Comparison of ENCODE assay signal across 19 cellular contexts in the genomic region with DNA sequence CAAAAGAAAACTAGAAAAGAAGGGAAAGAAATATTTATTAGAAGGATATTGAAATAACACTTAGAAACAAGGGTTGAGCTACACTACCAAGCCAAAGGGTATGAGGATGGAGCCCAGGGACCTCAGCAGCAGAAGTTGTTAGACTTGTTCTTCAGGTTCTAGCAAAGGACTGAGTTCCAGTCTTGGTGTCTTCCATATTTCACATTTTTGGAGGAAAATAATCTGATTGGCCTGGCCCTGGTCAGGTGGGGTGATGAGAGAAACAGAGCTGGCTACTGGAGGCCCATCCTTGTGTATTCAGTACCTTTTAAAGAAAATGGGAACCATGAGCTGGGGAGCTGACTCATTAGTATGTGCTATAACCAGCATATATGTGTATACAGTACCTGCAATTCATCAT. TPM values are rescaled to one million over a fixed set of nuclear protein-coding genes. Genes with fewer than 3 reads are reported as not detected.
DNase-seq lines count a peak whose midpoint lies in the region; ATAC-seq, FAIRE-seq and TF ChIP-seq lines count a peak whose summit lies in the region.
"Had no signal": no experiment of that assay in that cellular context is flagged by ENCODE, and none has a peak within 500 bp of the region (broad histone marks: within the 10 kb centered on the region; RNA-seq: fewer than 3 reads in every experiment).

No MANE protein-coding gene starts in this region.

- H3K4me2 ChIP-seq in GM12878 (ENCODE audit: control insufficient read depth, insufficient read depth) (no peak overlapping the region), keratinocyte (ENCODE audit: control insufficient read depth, extremely low read depth, insufficient read depth, low read depth, low read length) (peak overlapping the region; percentile 32)

- no TSS peak for BruUV-seq in GM12878 (replicated peaks; lab: Mats Ljungman, UMichigan)

- dilution Hi-C loops in keratinocyte (cut with MboI; ENCODE audit: extremely low pct_ligation_motif_present, low sequenced_read_pairs): no loop called here

- in situ Hi-C loops in GM12878 (cut with MboI): no loop called here

- no peaks in the 10 kb centered on the region for H3K9me3 ChIP-seq in left ventricle myocardium inferior (replicated peaks)
- H3K9me3 ChIP-seq in GM12878 (replicated peaks; ENCODE audit: control insufficient read depth, insufficient read depth, low read length): no peaks in the 10 kb centered on the region; the same call in 2 of the 3 replicates
- H3K9me3 ChIP-seq in keratinocyte (ENCODE audit: control insufficient read depth, low read depth, low read length): no peaks in the 10 kb centered on the region
- H3K9me3 ChIP-seq in tibial artery: no peaks in the 10 kb centered on the region
- H3K9me3 ChIP-seq: sigmoid colon, upper lobe of right lung had no signal

- no peak for TF ChIP-seq POLR2A in GM12878 (IDR thresholded peaks at IDR 0.05; ENCODE audit: low read depth, low read length)

- peak overlapping the region; percentile 29 for H3K27ac ChIP-seq in left ventricle myocardium inferior (replicated peaks)
- no peak overlapping the region for H3K27ac ChIP-seq in GM12878 (ENCODE audit: control insufficient read depth, insufficient read depth)
- no peak overlapping the region for H3K27ac ChIP-seq in keratinocyte (ENCODE audit: control insufficient read depth, insufficient read depth, low read length)
- no peak overlapping the region for H3K27ac ChIP-seq in tibial artery
- H3K27ac ChIP-seq: sigmoid colon, upper lobe of right lung had no signal

- H2AFZ ChIP-seq in GM12878 (ENCODE audit: control insufficient read depth, low read depth, low read length) (no peak overlapping the region), keratinocyte (ENCODE audit: control insufficient read depth, low read length) (no peak overlapping the region)

- H3K4me3 ChIP-seq in left ventricle myocardium inferior: no peak overlapping the region
- H3K4me3 ChIP-seq in GM12878: no peak overlapping the region
- no peak overlapping the region for H3K4me3 ChIP-seq in keratinocyte (ENCODE audit: control insufficient read depth in 2 of 3, extremely low read depth in 1 of 3, insufficient read depth in 2 of 3, low read depth in 1 of 3, low read length in 3 of 3)
- no peak overlapping the region for H3K4me3 ChIP-seq in tibial artery
- H3K4me3 ChIP-seq: sigmoid colon, upper lobe of right lung had no signal

- SMC1A ChIA-PET in GM12878 (lab: Charles Lee; ENCODE audit: uncharacterized antibody, unreplicated experiment): interaction anchor here (1.1 to 2.1 kb wide), 7 partner anchors 12 to 177 kb away, joined by 3 to 5 read pairs (median 4); a partner anchor contains a TSS

- intact Hi-C loops in left ventricle myocardium inferior (cut with micrococcal nuclease) (no loop called here), Right ventricle myocardium superior (cut with DNase I) (no loop called here), GM12878 (cut with micrococcal nuclease; ENCODE audit: unreplicated experiment) (no loop called here), tibial artery (cut with DNase I; ENCODE audit: low total_unique reads) (no loop called here)

- FAIRE-seq in GM12878 (lab: Jason Lieb, UNC) (no peak), keratinocyte (lab: Jason Lieb, UNC) (no peak)
- FAIRE-seq: endothelial cell of umbilical vein, islet of Langerhans, TTC549 had no signal

- H3K79me2 ChIP-seq in GM12878 (ENCODE audit: control insufficient read depth, insufficient read depth, low read length) (peaks cover 96% of the 10 kb centered on the region), keratinocyte (ENCODE audit: control insufficient read depth, insufficient read depth, low read length) (peaks cover 96% of the 10 kb centered on the region)

- peaks cover 95% of the 10 kb centered on the region for H3K4me1 ChIP-seq in left ventricle myocardium inferior
- peaks cover 10% of the 10 kb centered on the region for H3K4me1 ChIP-seq in GM12878 (ENCODE audit: control insufficient read depth, insufficient read depth, low read length)
- H3K4me1 ChIP-seq in keratinocyte (ENCODE audit: control insufficient read depth, extremely low read depth, insufficient read depth, low read length): peaks cover 28% of the 10 kb centered on the region
- peaks cover 0 to 56% (median 24%) of the 10 kb centered on the region in 4 donors for H3K4me1 ChIP-seq in tibial artery

- TF ChIP-seq EP300 in GM12878 (IDR thresholded peaks at IDR 0.05; ENCODE audit: borderline replicate concordance in 1 of 2, control insufficient read depth in 1 of 2, low read depth in 2 of 2, low read length in 2 of 2): no peak

- POLR2A ChIA-PET in GM12878 (lab: Charles Lee): interaction anchor here (1.3 kb wide), 1 partner anchor 69 kb away, joined by 4 read pairs; no protein-coding TSS in a partner anchor

- H3K27me3 ChIP-seq in left ventricle myocardium inferior (ENCODE audit: low read depth) (no peaks in the 10 kb centered on the region), GM12878 (replicated peaks in 1 of 2; ENCODE audit: control insufficient read depth in 2 of 2, insufficient read depth in 2 of 2, low read length in 1 of 2) (no peaks in the 10 kb centered on the region), keratinocyte (ENCODE audit: control insufficient read depth, extremely low read depth, insufficient read depth, low read length) (no peaks in the 10 kb centered on the region), tibial artery (no peaks in the 10 kb centered on the region)
- H3K27me3 ChIP-seq: sigmoid colon, upper lobe of right lung had no signal

- no peak for TF ChIP-seq RAD21 in GM12878 (IDR thresholded peaks at IDR 0.05; ENCODE audit: insufficient read depth, low read depth, low read length)

- peaks cover 6% of the 10 kb centered on the region for H3K9me1 ChIP-seq in keratinocyte (ENCODE audit: control insufficient read depth, extremely low read depth, insufficient read depth, low read length)

- H3K36me3 ChIP-seq in left ventricle myocardium inferior (no peaks in the 10 kb centered on the region), GM12878 (ENCODE audit: control insufficient read depth in 2 of 2, insufficient read depth in 2 of 2, low read length in 1 of 2) (no peaks in the 10 kb centered on the region; a peak in 2 of 4 replicates), keratinocyte (ENCODE audit: control insufficient read depth in 2 of 2, extremely low read depth in 1 of 2, insufficient read depth in 2 of 2, low read length in 2 of 2) (peaks cover 0 to 2% of the 10 kb centered on the region in 2 experiments), tibial artery (no peaks in the 10 kb centered on the region)
- H3K36me3 ChIP-seq: sigmoid colon, upper lobe of right lung had no signal

- H3K9ac ChIP-seq in GM12878 (ENCODE audit: control insufficient read depth, insufficient read depth, low read length) (no peak overlapping the region), keratinocyte (ENCODE audit: control insufficient read depth, extremely low read depth, insufficient read depth, low read length) (no peak overlapping the region)

- RAD21 ChIA-PET in GM12878 (lab: Charles Lee; ENCODE audit: unreplicated experiment): interaction anchor here (1.4 kb wide), 2 partner anchors 9 to 31 kb away, joined by 4 to 6 read pairs; no protein-coding TSS in a partner anchor

- CTCF ChIA-PET in GM12878 (lab: Yijun Ruan, JAX): interaction anchor here (0.8 to 3.7 kb wide), 5 partner anchors 11 to 78 kb away, joined by 3 to 15 read pairs (median 3); no protein-coding TSS in a partner anchor

- TF ChIP-seq CTCF in left ventricle myocardium inferior (IDR thresholded peaks at IDR 0.05; ENCODE audit: borderline replicate concordance) (no peak), GM12878 (IDR thresholded peaks at IDR 0.05 in 2 of 3, conservative IDR thresholded peaks at IDR 0.05 in 1 of 3; ENCODE audit: control insufficient read depth in 2 of 3, extremely low read depth in 1 of 3, insufficient read depth in 1 of 3, low read depth in 3 of 3, low read length in 3 of 3) (no peak), keratinocyte (optimal IDR thresholded peaks at IDR 0.05 in 1 of 3, IDR thresholded peaks at IDR 0.05 in 1 of 3, conservative IDR thresholded peaks at IDR 0.05 in 1 of 3; ENCODE audit: extremely low read depth in 1 of 3, insufficient read depth in 2 of 3, low read length in 3 of 3) (no peak), tibial artery (IDR thresholded peaks at IDR 0.05) (no peak)

- DNase-seq in left ventricle myocardium inferior (no peak), Right ventricle myocardium superior (no peak), GM12878 (ENCODE audit: low read depth, low spot score) (no peak), keratinocyte (ENCODE audit: low read depth, low spot score) (no peak), GDM1 (lab: John Stamatoyannopoulos, UW) (no peak), tibial artery (no peak)
- DNase-seq: activated CD4-positive, alpha-beta memory T cell treated with anti-CD3 and anti-CD28 coated beads for 36 hours; activated T-cell treated with anti-CD3 and anti-CD28 coated beads, Interleukin-2, amount 50 U/mL, for 72 hours; NCI-H2029 treated with DMSO at 0.1 percent for 48 hours; NCI-H524 treated with DMSO at 0.1 percent for 48 hours; sigmoid colon; stimulated activated CD4-positive, alpha-beta T cell treated with anti-CD3 and anti-CD28 coated beads, Interleukin-4, amount 100 ng/mL, for 1 hour; stimulated activated CD8-positive, alpha-beta memory T cell treated with anti-CD3 and anti-CD28 coated beads, Interleukin-4, amount 100 ng/mL, for 48 hours; upper lobe of right lung had no signal

- no peak for ATAC-seq in Right ventricle myocardium superior (ENCODE audit: poor library complexity)
- ATAC-seq in GM12878: peak; percentile 35
- no peak for ATAC-seq in GM21367 (IDR thresholded peaks at IDR 0.05; ENCODE audit: unreplicated experiment)
- no peak for ATAC-seq in HG03571 (IDR thresholded peaks at IDR 0.05; ENCODE audit: unreplicated experiment)
- ATAC-seq: activated T-cell treated with anti-CD3 and anti-CD28 coated beads, Interleukin-2, amount 50 U/mL, for 72 hours; upper lobe of right lung had no signal

- H4K20me1 ChIP-seq in GM12878 (ENCODE audit: control insufficient read depth, insufficient read depth) (no peaks in the 10 kb centered on the region; the same call in 1 of the 2 replicates), keratinocyte (ENCODE audit: control insufficient read depth, extremely low read depth, insufficient read depth, low read length) (peaks cover 37% of the 10 kb centered on the region)

RNA-seq across cellular contexts. Expression of a gene that starts 28.2 kb away (rescaled TPM):
- total RNA-seq in left ventricle myocardium inferior: 55.5 TPM
- 58.6 TPM for total RNA-seq in Right ventricle myocardium superior
- 70.8 and 75.4 TPM in 2 replicates for total RNA-seq in GM12878 (2013; cell fraction: nucleolus; rRNA removed)
- 44.8 and 48.8 TPM in 2 replicates for total RNA-seq in GM12878 (2014; rRNA removed)
- total RNA-seq in GM12878 (2014; rRNA removed; fragmentation: Illumina TruSeq; extraction: Trizol): 54.8 and 56.1 TPM in 2 replicates
- total RNA-seq in GM12878 (2021): 74.8 and 83.4 TPM in 2 replicates
- 13.0 TPM for polyA plus RNA-seq in GM12878 (2011; ENCODE audit: low read depth)
- 46.0 and 86.2 TPM in 2 replicates for polyA plus RNA-seq in GM12878 (2011; rRNA removed)
- 8.7 and 9.0 TPM in 2 replicates for polyA plus RNA-seq in GM12878 (2011; cell fraction: cytosol; rRNA removed)
- 15.4 and 16.7 TPM in 2 replicates for polyA plus RNA-seq in GM12878 (2011; cell fraction: nucleus; rRNA removed)
- 21.0 and 28.6 TPM in 2 replicates for polyA plus RNA-seq in GM12878 (2012)
- 39.7 and 52.6 TPM in 2 replicates for polyA plus RNA-seq in GM12878 (2014; fragmentation: Illumina TruSeq; extraction: Trizol)
- polyA plus RNA-seq in GM12878 (2014; fragmentation: Nextera tagmentation; extraction: Ambion mirVana): 10 to 100 TPM; 16.7 to 22.1 TPM
- 18.9 and 26.8 TPM in 2 replicates for polyA plus RNA-seq in GM12878 (2014; rRNA removed)
- polyA plus RNA-seq in GM12878 (2016; fragmentation: Nextera tagmentation; extraction: Ambion mirVana): 10 to 100 TPM; 30.8 to 38.1 TPM
- 14.7 and 23.4 TPM in 2 replicates for polyA minus RNA-seq in GM12878 (2011; rRNA and poly(A)+ RNA removed)
- polyA minus RNA-seq in GM12878 (2011; cell fraction: cytosol; rRNA and poly(A)+ RNA removed): 11.9 and 16.6 TPM in 2 replicates
- polyA minus RNA-seq in GM12878 (2011; cell fraction: nucleus; rRNA and poly(A)+ RNA removed): 10.6 and 17.8 TPM in 2 replicates
- polyA plus RNA-seq in keratinocyte: 19.2 to 46.6 TPM (median 19.3 TPM) in 3 replicates
- polyA plus RNA-seq in keratinocyte (2011; ENCODE audit: low read depth): 46.7 TPM
- 13.0 and 24.2 TPM in 2 replicates for polyA plus RNA-seq in keratinocyte (2011; cell fraction: cytosol; rRNA removed)
- polyA plus RNA-seq in keratinocyte (2011; cell fraction: nucleus; rRNA removed): 19.5 and 26.1 TPM in 2 replicates
- polyA plus RNA-seq in keratinocyte (2012; ENCODE audit: low replicate concordance): 25.6 and 32.0 TPM in 2 replicates
- 0.72 to 21.5 TPM (median 8.9 TPM) in 3 replicates for polyA minus RNA-seq in keratinocyte
- 11.3 TPM for polyA minus RNA-seq in keratinocyte (2011; cell fraction: cytosol; rRNA and poly(A)+ RNA removed)
- 10.2 and 26.3 TPM in 2 replicates for polyA minus RNA-seq in keratinocyte (2011; cell fraction: nucleus; rRNA and poly(A)+ RNA removed)

RNA-seq across cellular contexts. Expression of a gene that starts 36.6 kb away (rescaled TPM):
- total RNA-seq in left ventricle myocardium inferior (0.99 TPM), Right ventricle myocardium superior (1.2 TPM), GM12878 (2014; rRNA removed) (4.7 and 6.8 TPM in 2 replicates), GM12878 (2014; rRNA removed; fragmentation: Illumina TruSeq; extraction: Trizol) (6.8 TPM in 2 replicates), GM12878 (2021) (3.8 and 4.0 TPM in 2 replicates)
- 65.7 and 67.6 TPM in 2 replicates for total RNA-seq in GM12878 (2013; cell fraction: nucleolus; rRNA removed)
- polyA plus RNA-seq in GM12878 (2011; ENCODE audit: low read depth): 1.9 TPM
- polyA plus RNA-seq in GM12878 (2011; rRNA removed) (4.5 and 5.6 TPM in 2 replicates), GM12878 (2014; fragmentation: Illumina TruSeq; extraction: Trizol) (3.9 and 4.4 TPM in 2 replicates), GM12878 (2014; fragmentation: Nextera tagmentation; extraction: Ambion mirVana) (1 to 10 TPM in 1 of 2 experiments, under 1 TPM in 1; 0.84 to 2.2 TPM), GM12878 (2014; rRNA removed) (2.8 and 3.3 TPM in 2 replicates), GM12878 (2016; fragmentation: Nextera tagmentation; extraction: Ambion mirVana) (1 to 10 TPM; 1.2 to 2.7 TPM), keratinocyte (1.0 to 4.0 TPM (median 2.9 TPM) in 3 replicates)
- 1.4 and 1.6 TPM in 2 replicates for polyA plus RNA-seq in GM12878 (2011; cell fraction: cytosol; rRNA removed)
- 8.4 and 9.9 TPM in 2 replicates for polyA plus RNA-seq in GM12878 (2011; cell fraction: nucleus; rRNA removed)
- 1.7 and 2.0 TPM in 2 replicates for polyA plus RNA-seq in GM12878 (2012)
- polyA minus RNA-seq in GM12878 (2011; rRNA and poly(A)+ RNA removed): 15.1 and 20.2 TPM in 2 replicates
- 3.2 and 4.2 TPM in 2 replicates for polyA minus RNA-seq in GM12878 (2011; cell fraction: cytosol; rRNA and poly(A)+ RNA removed)
- 15.1 and 22.0 TPM in 2 replicates for polyA minus RNA-seq in GM12878 (2011; cell fraction: nucleus; rRNA and poly(A)+ RNA removed)
- polyA plus RNA-seq in keratinocyte (2011; ENCODE audit: low read depth): 1.1 TPM
- polyA plus RNA-seq in keratinocyte (2011; cell fraction: cytosol; rRNA removed): 0.09 TPM in 1 of 2 replicates, not detected in the other
- 6.9 and 9.9 TPM in 2 replicates for polyA plus RNA-seq in keratinocyte (2011; cell fraction: nucleus; rRNA removed)
- polyA plus RNA-seq in keratinocyte (2012; ENCODE audit: low replicate concordance): 0.79 and 1.5 TPM in 2 replicates
- polyA minus RNA-seq in keratinocyte: 0.43 to 10.7 TPM (median 9.0 TPM) in 3 replicates
- not detected for polyA minus RNA-seq in keratinocyte (2011; cell fraction: cytosol; rRNA and poly(A)+ RNA removed)
- 6.6 and 11.6 TPM in 2 replicates for polyA minus RNA-seq in keratinocyte (2011; cell fraction: nucleus; rRNA and poly(A)+ RNA removed)
